1 cellular context compared by ENCODE assay signal in the genomic region with DNA sequence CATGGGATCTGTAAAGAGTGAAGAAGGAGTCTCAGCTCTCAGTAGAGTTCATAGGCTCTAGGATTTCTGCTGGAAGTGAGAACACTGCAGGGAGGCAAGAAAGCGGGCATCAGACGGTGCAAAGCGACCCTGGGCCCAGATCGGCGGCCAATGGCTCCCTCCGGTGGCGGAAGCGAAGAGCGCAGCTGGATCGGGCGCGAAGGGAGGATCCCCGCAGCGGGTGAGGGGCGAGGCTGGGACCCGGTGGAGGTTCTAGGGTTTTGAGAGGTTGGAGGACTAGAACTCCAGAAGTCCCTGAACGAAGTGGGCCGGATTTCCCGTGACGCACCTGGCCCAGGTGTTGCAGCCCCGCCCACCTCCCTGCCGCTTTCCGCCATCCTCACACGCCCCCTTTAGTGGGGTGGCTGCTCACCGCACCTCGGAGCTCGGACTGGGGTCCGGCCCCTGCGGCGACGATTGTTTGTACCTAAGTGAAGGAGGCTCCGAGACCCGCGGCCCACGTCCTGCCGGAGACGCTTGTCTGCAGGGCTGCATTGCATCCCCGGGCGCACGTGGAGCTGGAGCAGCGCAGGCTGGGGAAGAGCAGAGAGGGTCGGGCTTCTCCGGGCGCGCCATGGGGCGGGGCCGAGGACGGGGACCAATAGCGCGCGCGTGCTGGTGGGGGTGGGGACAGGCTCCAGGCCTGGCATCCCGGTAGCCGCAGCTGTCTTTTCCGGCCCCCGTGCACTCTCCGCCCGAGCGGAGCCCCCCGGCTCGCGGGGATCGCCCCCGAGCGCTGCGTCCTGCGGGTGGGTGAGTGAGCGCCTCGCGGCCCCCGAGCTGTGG.
TF ChIP-seq lines count a peak whose summit lies in the region.

A gene with protein sequence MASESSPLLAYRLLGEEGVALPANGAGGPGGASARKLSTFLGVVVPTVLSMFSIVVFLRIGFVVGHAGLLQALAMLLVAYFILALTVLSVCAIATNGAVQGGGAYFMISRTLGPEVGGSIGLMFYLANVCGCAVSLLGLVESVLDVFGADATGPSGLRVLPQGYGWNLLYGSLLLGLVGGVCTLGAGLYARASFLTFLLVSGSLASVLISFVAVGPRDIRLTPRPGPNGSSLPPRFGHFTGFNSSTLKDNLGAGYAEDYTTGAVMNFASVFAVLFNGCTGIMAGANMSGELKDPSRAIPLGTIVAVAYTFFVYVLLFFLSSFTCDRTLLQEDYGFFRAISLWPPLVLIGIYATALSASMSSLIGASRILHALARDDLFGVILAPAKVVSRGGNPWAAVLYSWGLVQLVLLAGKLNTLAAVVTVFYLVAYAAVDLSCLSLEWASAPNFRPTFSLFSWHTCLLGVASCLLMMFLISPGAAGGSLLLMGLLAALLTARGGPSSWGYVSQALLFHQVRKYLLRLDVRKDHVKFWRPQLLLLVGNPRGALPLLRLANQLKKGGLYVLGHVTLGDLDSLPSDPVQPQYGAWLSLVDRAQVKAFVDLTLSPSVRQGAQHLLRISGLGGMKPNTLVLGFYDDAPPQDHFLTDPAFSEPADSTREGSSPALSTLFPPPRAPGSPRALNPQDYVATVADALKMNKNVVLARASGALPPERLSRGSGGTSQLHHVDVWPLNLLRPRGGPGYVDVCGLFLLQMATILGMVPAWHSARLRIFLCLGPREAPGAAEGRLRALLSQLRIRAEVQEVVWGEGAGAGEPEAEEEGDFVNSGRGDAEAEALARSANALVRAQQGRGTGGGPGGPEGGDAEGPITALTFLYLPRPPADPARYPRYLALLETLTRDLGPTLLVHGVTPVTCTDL (plus strand): TSS at position 666 of the 825 bp plus-strand sequence. CDS start 1,485 bp downstream, outside the sequence.

TF ChIP-seq in HepG2, 621 proteins besides CTCF, POLR2A, EP300 and RAD21 (continued from another document and continues in another):
- TF ChIP-seq FOXP4 (CRISPR knock-in tag; IDR thresholded peaks at IDR 0.05) (0 out of 2 replicates have a peak, but pooled peaks have one; percentile 16), GPN1 (CRISPR knock-in tag; IDR thresholded peaks at IDR 0.05; ENCODE audit: borderline replicate concordance) (no peak), ZC3H13 (CRISPR knock-in tag; IDR thresholded peaks at IDR 0.05) (peak; percentile 25; the same call in 1 of the 2 replicates), NR2F1 (CRISPR knock-in tag; IDR thresholded peaks at IDR 0.05) (0 out of 4 replicates have a peak, but pooled peaks of 1 of the 2 experiments have one; percentile 17), AHR (CRISPR knock-in tag; IDR thresholded peaks at IDR 0.05) (0 out of 2 replicates have a peak, but pooled peaks have one; percentile 59), KDM6A (CRISPR knock-in tag; IDR thresholded peaks at IDR 0.05; ENCODE audit: low read depth) (no peak), FOXC1 (CRISPR knock-in tag; IDR thresholded peaks at IDR 0.05; ENCODE audit: borderline replicate concordance) (peak; percentile 58; the same call in 1 of the 2 replicates), AFF4 (CRISPR knock-in tag; IDR thresholded peaks at IDR 0.05) (no peak), HOXA7 (CRISPR knock-in tag; IDR thresholded peaks at IDR 0.05) (no peak), FOXO4 (CRISPR knock-in tag; conservative IDR thresholded peaks at IDR 0.05) (no peak), PAX8 (CRISPR knock-in tag; IDR thresholded peaks at IDR 0.05; ENCODE audit: borderline replicate concordance) (no peak), ZNF468 (CRISPR knock-in tag; IDR thresholded peaks at IDR 0.05) (0 out of 2 replicates have a peak, but pooled peaks have one; percentile 48), ZNF205 (CRISPR knock-in tag; IDR thresholded peaks at IDR 0.05) (no peak; the same call in 1 of the 2 replicates), ZNF558 (CRISPR knock-in tag; IDR thresholded peaks at IDR 0.05; ENCODE audit: borderline replicate concordance) (peak; percentile 56; the same call in 1 of the 2 replicates), CEBPB (IDR thresholded peaks at IDR 0.05; ENCODE audit: borderline replicate concordance, low read depth, low read length) (no peak), ZSCAN20 (CRISPR knock-in tag; IDR thresholded peaks at IDR 0.05; ENCODE audit: borderline replicate concordance) (no peak), ZNF850 (CRISPR knock-in tag; conservative IDR thresholded peaks at IDR 0.05) (no peak), ZFAT (CRISPR knock-in tag; conservative IDR thresholded peaks at IDR 0.05) (no peak), SIN3A (IDR thresholded peaks at IDR 0.05; ENCODE audit: borderline replicate concordance, low read depth, low read length) (peak; percentile 89; the same call in 1 of the 2 replicates), MATR3 (CRISPR knock-in tag; IDR thresholded peaks at IDR 0.05) (no peak), NCOA1 (CRISPR knock-in tag; IDR thresholded peaks at IDR 0.05) (peak; percentile 19; the same call in 1 of the 2 replicates), SRF (IDR thresholded peaks at IDR 0.05; ENCODE audit: low read depth, low read length) (no peak), NR3C1 (CRISPR knock-in tag; IDR thresholded peaks at IDR 0.05) (no peak), GATAD1 (CRISPR knock-in tag; IDR thresholded peaks at IDR 0.05) (peak; percentile 31; the same call in 1 of the 2 replicates), CREB3 (CRISPR knock-in tag; IDR thresholded peaks at IDR 0.05) (no peak), TBX2 (CRISPR knock-in tag; IDR thresholded peaks at IDR 0.05; ENCODE audit: borderline replicate concordance) (peak; percentile 70), IRF2 (CRISPR knock-in tag; IDR thresholded peaks at IDR 0.05) (no peak; the same call in 1 of the 2 replicates), ZNF773 (CRISPR knock-in tag; IDR thresholded peaks at IDR 0.05; ENCODE audit: borderline replicate concordance) (no peak), CERS6 (CRISPR knock-in tag; IDR thresholded peaks at IDR 0.05) (no peak), SMAD9 (CRISPR knock-in tag; IDR thresholded peaks at IDR 0.05) (no peak), ZNF253 (CRISPR knock-in tag; IDR thresholded peaks at IDR 0.05; ENCODE audit: borderline replicate concordance) (no peak)
- TF ChIP-seq, protein P1, sequence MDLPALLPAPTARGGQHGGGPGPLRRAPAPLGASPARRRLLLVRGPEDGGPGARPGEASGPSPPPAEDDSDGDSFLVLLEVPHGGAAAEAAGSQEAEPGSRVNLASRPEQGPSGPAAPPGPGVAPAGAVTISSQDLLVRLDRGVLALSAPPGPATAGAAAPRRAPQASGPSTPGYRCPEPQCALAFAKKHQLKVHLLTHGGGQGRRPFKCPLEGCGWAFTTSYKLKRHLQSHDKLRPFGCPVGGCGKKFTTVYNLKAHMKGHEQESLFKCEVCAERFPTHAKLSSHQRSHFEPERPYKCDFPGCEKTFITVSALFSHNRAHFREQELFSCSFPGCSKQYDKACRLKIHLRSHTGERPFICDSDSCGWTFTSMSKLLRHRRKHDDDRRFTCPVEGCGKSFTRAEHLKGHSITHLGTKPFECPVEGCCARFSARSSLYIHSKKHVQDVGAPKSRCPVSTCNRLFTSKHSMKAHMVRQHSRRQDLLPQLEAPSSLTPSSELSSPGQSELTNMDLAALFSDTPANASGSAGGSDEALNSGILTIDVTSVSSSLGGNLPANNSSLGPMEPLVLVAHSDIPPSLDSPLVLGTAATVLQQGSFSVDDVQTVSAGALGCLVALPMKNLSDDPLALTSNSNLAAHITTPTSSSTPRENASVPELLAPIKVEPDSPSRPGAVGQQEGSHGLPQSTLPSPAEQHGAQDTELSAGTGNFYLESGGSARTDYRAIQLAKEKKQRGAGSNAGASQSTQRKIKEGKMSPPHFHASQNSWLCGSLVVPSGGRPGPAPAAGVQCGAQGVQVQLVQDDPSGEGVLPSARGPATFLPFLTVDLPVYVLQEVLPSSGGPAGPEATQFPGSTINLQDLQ (CRISPR knock-in tag; IDR thresholded peaks at IDR 0.05): no peak
- TF ChIP-seq, protein P2, sequence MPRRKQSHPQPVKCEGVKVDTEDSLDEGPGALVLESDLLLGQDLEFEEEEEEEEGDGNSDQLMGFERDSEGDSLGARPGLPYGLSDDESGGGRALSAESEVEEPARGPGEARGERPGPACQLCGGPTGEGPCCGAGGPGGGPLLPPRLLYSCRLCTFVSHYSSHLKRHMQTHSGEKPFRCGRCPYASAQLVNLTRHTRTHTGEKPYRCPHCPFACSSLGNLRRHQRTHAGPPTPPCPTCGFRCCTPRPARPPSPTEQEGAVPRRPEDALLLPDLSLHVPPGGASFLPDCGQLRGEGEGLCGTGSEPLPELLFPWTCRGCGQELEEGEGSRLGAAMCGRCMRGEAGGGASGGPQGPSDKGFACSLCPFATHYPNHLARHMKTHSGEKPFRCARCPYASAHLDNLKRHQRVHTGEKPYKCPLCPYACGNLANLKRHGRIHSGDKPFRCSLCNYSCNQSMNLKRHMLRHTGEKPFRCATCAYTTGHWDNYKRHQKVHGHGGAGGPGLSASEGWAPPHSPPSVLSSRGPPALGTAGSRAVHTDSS (CRISPR knock-in tag; conservative IDR thresholded peaks at IDR 0.05): no peak
- TF ChIP-seq, protein P3, sequence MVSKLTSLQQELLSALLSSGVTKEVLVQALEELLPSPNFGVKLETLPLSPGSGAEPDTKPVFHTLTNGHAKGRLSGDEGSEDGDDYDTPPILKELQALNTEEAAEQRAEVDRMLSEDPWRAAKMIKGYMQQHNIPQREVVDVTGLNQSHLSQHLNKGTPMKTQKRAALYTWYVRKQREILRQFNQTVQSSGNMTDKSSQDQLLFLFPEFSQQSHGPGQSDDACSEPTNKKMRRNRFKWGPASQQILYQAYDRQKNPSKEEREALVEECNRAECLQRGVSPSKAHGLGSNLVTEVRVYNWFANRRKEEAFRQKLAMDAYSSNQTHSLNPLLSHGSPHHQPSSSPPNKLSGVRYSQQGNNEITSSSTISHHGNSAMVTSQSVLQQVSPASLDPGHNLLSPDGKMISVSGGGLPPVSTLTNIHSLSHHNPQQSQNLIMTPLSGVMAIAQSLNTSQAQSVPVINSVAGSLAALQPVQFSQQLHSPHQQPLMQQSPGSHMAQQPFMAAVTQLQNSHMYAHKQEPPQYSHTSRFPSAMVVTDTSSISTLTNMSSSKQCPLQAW (CRISPR knock-in tag; IDR thresholded peaks at IDR 0.05): peak; percentile 78
